Comparison of ENCODE assay signal across 8 cellular contexts in the genomic region with DNA sequence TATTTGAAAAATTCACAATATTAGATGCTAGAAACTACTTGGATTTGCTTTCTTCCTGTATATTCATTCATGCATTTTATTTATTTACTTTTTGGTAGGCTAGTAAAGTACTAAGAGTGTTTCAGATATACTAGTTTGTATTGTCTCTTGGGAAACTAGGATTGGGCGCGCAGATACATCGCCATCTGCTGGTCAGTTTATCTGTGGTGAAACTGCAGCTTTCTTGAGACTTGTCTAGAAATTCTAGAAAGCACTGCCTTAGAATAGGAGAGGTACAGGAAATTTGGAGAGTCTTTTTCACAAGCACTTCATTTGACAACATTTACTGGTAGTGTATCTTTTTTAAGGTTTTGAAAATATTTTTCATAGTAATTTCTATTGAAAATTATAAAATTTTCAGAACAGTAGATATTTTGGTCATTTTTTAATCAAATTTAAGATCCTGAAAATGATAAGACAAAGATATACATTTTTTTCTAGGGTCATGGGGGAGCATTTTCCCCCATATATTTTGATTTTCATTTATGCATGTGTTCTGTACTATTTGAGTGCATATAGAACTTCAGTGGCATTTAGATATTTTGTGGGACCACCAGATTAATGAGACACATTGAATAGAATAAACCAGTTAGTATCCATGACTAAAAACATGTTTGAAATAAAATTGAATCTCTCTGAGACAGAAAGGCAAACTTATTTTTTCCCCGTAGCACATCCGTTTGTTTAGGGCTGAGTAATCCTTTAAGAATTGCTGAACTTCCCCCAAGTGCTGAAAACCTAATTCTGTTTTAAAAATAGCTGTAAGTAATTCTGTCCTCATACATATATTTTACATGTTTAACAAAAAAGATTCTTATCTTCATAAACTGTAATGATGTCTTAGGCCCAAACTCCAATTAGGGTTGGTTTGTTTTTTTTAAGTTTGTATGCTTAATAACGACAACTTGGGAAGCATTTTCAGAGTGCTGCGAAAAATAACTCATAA. TPM values are rescaled to one million over a fixed set of nuclear protein-coding genes. Genes with fewer than 3 reads are reported as not detected.
A peak's percentile ranks its signal among the peaks of the same experiment; 100 is the strongest.
DNase-seq lines count a peak whose midpoint lies in the region; ATAC-seq and TF ChIP-seq lines count a peak whose summit lies in the region.

No MANE protein-coding gene starts in this region.

- no peaks in the 10 kb centered on the region for H3K4me1 ChIP-seq in ascending aorta
- H3K4me1 ChIP-seq in hepatocyte (ENCODE audit: insufficient read depth) = no peaks in the 10 kb centered on the region

- ATAC-seq in SK-N-SH treated with all-trans-retinoic acid at 6 μM for 48 hours (peak; percentile 91), sciatic nerve (peak; percentile 78), GM18505 (IDR thresholded peaks at IDR 0.05; ENCODE audit: unreplicated experiment) (no peak)

- intact Hi-C loops in ascending aorta (cut with DNase I) (loop anchor here (1.0 to 10.0 kb wide), 3 partner anchors 162 to 400 kb away; no protein-coding TSS in a partner anchor), sciatic nerve (cut with DNase I) (loop anchor here (10.0 kb wide), 1 partner anchor 401 kb away; no protein-coding TSS in a partner anchor)

- H3K27ac ChIP-seq in C4-2B (no peak overlapping the region), ascending aorta (no peak overlapping the region), hepatocyte (no peak overlapping the region)

- H4K20me1 ChIP-seq in hepatocyte (ENCODE audit: insufficient read depth, poor library complexity, severe bottlenecking) = no peaks in the 10 kb centered on the region

- peak overlapping the region in 1 of 2 donors; percentile 1 for H3K4me3 ChIP-seq in ascending aorta
- no peak overlapping the region for H3K4me3 ChIP-seq in hepatocyte

- no peak overlapping the region for H3K4me2 ChIP-seq in hepatocyte

- TF ChIP-seq CTCF in C4-2B (conservative IDR thresholded peaks at IDR 0.05) (peak; percentile 97), GM20000 (IDR thresholded peaks at IDR 0.05; ENCODE audit: extremely low read depth, missing control alignments) (peak; percentile 62), ascending aorta (IDR thresholded peaks at IDR 0.05) (peak; percentile 72 to 87 (median 85)), hepatocyte (IDR thresholded peaks at IDR 0.05; ENCODE audit: poor library complexity) (peak; percentile 92)

- H3K79me2 ChIP-seq in hepatocyte = no peaks in the 10 kb centered on the region

- no peak overlapping the region for H2AFZ ChIP-seq in hepatocyte

- H3K9me3 ChIP-seq in ascending aorta (no peaks in the 10 kb centered on the region), hepatocyte (ENCODE audit: low read depth) (no peaks in the 10 kb centered on the region)

- peak; percentile 57 for DNase-seq in GM20000 (ENCODE audit: low spot score)
- peak; percentile 83 for DNase-seq in NCI-H1105 treated with DMSO at 0.1 percent for 48 hours (lab: John Stamatoyannopoulos, UW)
- DNase-seq in ascending aorta (ENCODE audit: low spot score in 2 of 2) = peak in 1 of 2 donors; percentile 71
- DNase-seq in hepatocyte (ENCODE audit: low spot score) = peak; percentile 75
- peak; percentile 75 for DNase-seq in sciatic nerve (ENCODE audit: low spot score)

- no peaks in the 10 kb centered on the region for H3K36me3 ChIP-seq in ascending aorta
- no peaks in the 10 kb centered on the region for H3K36me3 ChIP-seq in hepatocyte (replicated peaks; ENCODE audit: insufficient read depth, low read depth)

- H3K9me2 ChIP-seq in hepatocyte (replicated peaks; ENCODE audit: insufficient read depth) = no peaks in the 10 kb centered on the region

- no peaks in the 10 kb centered on the region for H3K27me3 ChIP-seq in ascending aorta
- no peaks in the 10 kb centered on the region for H3K27me3 ChIP-seq in hepatocyte

- WGBS in hepatocyte (ENCODE audit: low lambda C conversion rate, missing lambda C conversion rate) = 48% methylated on average over 7 of the region's 7 CpGs

- TF ChIP-seq POLR2A in GM18505 (IDR thresholded peaks at IDR 0.05; ENCODE audit: borderline replicate concordance, extremely low read depth, insufficient read depth, insufficient read length) = no peak

TF ChIP-seq in SK-N-SH treated with all-trans-retinoic acid at 6 μM for 48 hours, 23 proteins besides CTCF, POLR2A, EP300 and RAD21:
- TF ChIP-seq RARB (CRISPR knock-in tag; IDR thresholded peaks at IDR 0.05) = no peak
- no peak for TF ChIP-seq ZFP3 (CRISPR knock-in tag; IDR thresholded peaks at IDR 0.05)
- TF ChIP-seq ZC3H10 (CRISPR knock-in tag; IDR thresholded peaks at IDR 0.05) = no peak
- no peak for TF ChIP-seq ISL1 (CRISPR knock-in tag; IDR thresholded peaks at IDR 0.05)
- no peak for TF ChIP-seq OSR1 (CRISPR knock-in tag; IDR thresholded peaks at IDR 0.05)
- TF ChIP-seq ARNTL (CRISPR knock-in tag; IDR thresholded peaks at IDR 0.05; ENCODE audit: borderline replicate concordance, low read depth) = no peak
- TF ChIP-seq CSDC2 (CRISPR knock-in tag; IDR thresholded peaks at IDR 0.05) = no peak
- TF ChIP-seq ESRRG (CRISPR knock-in tag; IDR thresholded peaks at IDR 0.05) = no peak
- TF ChIP-seq TOX (CRISPR knock-in tag; IDR thresholded peaks at IDR 0.05; ENCODE audit: borderline replicate concordance) = no peak
- TF ChIP-seq TCF4 (CRISPR knock-in tag; IDR thresholded peaks at IDR 0.05; ENCODE audit: borderline replicate concordance) = no peak
- no peak for TF ChIP-seq ZFP30 (CRISPR knock-in tag; IDR thresholded peaks at IDR 0.05)
- TF ChIP-seq SNAI2 (CRISPR knock-in tag; IDR thresholded peaks at IDR 0.05) = no peak
- TF ChIP-seq, protein P1, sequence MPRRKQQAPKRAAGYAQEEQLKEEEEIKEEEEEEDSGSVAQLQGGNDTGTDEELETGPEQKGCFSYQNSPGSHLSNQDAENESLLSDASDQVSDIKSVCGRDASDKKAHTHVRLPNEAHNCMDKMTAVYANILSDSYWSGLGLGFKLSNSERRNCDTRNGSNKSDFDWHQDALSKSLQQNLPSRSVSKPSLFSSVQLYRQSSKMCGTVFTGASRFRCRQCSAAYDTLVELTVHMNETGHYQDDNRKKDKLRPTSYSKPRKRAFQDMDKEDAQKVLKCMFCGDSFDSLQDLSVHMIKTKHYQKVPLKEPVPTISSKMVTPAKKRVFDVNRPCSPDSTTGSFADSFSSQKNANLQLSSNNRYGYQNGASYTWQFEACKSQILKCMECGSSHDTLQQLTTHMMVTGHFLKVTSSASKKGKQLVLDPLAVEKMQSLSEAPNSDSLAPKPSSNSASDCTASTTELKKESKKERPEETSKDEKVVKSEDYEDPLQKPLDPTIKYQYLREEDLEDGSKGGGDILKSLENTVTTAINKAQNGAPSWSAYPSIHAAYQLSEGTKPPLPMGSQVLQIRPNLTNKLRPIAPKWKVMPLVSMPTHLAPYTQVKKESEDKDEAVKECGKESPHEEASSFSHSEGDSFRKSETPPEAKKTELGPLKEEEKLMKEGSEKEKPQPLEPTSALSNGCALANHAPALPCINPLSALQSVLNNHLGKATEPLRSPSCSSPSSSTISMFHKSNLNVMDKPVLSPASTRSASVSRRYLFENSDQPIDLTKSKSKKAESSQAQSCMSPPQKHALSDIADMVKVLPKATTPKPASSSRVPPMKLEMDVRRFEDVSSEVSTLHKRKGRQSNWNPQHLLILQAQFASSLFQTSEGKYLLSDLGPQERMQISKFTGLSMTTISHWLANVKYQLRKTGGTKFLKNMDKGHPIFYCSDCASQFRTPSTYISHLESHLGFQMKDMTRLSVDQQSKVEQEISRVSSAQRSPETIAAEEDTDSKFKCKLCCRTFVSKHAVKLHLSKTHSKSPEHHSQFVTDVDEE (CRISPR knock-in tag; IDR thresholded peaks at IDR 0.05) = no peak
- TF ChIP-seq, protein P2, sequence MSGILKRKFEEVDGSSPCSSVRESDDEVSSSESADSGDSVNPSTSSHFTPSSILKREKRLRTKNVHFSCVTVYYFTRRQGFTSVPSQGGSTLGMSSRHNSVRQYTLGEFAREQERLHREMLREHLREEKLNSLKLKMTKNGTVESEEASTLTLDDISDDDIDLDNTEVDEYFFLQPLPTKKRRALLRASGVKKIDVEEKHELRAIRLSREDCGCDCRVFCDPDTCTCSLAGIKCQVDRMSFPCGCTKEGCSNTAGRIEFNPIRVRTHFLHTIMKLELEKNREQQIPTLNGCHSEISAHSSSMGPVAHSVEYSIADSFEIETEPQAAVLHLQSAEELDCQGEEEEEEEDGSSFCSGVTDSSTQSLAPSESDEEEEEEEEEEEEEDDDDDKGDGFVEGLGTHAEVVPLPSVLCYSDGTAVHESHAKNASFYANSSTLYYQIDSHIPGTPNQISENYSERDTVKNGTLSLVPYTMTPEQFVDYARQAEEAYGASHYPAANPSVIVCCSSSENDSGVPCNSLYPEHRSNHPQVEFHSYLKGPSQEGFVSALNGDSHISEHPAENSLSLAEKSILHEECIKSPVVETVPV (CRISPR knock-in tag; IDR thresholded peaks at IDR 0.05) = no peak
- TF ChIP-seq ZNF70 (CRISPR knock-in tag; IDR thresholded peaks at IDR 0.05) = no peak
- no peak for TF ChIP-seq BACH2 (CRISPR knock-in tag; IDR thresholded peaks at IDR 0.05; ENCODE audit: borderline replicate concordance)
- no peak for TF ChIP-seq ZNF8 (CRISPR knock-in tag; IDR thresholded peaks at IDR 0.05)

RNA-seq across cellular contexts. Expression of a gene that starts 44.5 kb away (rescaled TPM):
- total RNA-seq in ascending aorta (1.8 TPM), hepatocyte (26.0 TPM in 2 replicates), sciatic nerve (29.3 TPM)
- 16.7 and 17.0 TPM in 2 replicates for polyA plus RNA-seq in hepatocyte

RNA-seq across cellular contexts. Expression of a gene that starts 44.7 kb away (rescaled TPM):
- 3.5 TPM for total RNA-seq in ascending aorta
- total RNA-seq in hepatocyte = 7.5 and 14.3 TPM in 2 replicates
- 4.7 and 6.5 TPM in 2 replicates for polyA plus RNA-seq in hepatocyte
- total RNA-seq in sciatic nerve = 14.6 TPM
